8 cellular contexts compared by ENCODE assay signal in genomic region chr2:217993817-217994459, GRCh38. TPM values are rescaled to one million over a fixed set of nuclear protein-coding genes. Genes with fewer than 3 reads are reported as not detected.
DNase-seq lines count a peak whose midpoint lies in the region; ATAC-seq and TF ChIP-seq lines count a peak whose summit lies in the region.

No MANE protein-coding gene starts in this region.

- ATAC-seq in activated CD8-positive, alpha-beta T cell treated with anti-CD3 and anti-CD28 coated beads, Interleukin-2, amount 10 ng/mL, durations not matched to agents 7 days and 5 days = peak; percentile 77
- ATAC-seq in upper lobe of left lung (ENCODE audit: low FRiP score in 2 of 2) (peak; percentile 49 to 76), HG03135 (IDR thresholded peaks at IDR 0.05; ENCODE audit: unreplicated experiment) (no peak)

- POLR2A ChIA-PET in activated CD8-positive, alpha-beta T cell treated with anti-CD3 and anti-CD28 coated beads, Interleukin-2, amount 10 ng/mL, durations not matched to agents 7 days and 5 days (lab: Charles Lee) = no interaction called here

- H3K4me3 Mint-ChIP-seq in activated CD8-positive, alpha-beta T cell treated with anti-CD3 and anti-CD28 coated beads, Interleukin-2, amount 10 ng/mL, durations not matched to agents 7 days and 5 days = no peak overlapping the region
- no peak overlapping the region for H3K4me3 Mint-ChIP-seq in neural crest cell

- H3K4me1 ChIP-seq in esophagus (ENCODE audit: control insufficient read depth in 2 of 2, insufficient read depth in 2 of 2, low read length in 1 of 2) (peaks cover 7 to 39% of the 10 kb centered on the region in 2 donors), upper lobe of left lung (peaks cover 19 to 29% (median 27%) of the 10 kb centered on the region in 4 donors)

- H3K36me3 ChIP-seq in esophagus (ENCODE audit: control insufficient read depth in 2 of 2, insufficient read depth in 2 of 2, low read length in 1 of 2) (peaks cover 0 to 5% of the 10 kb centered on the region in 2 donors), upper lobe of left lung (no peaks in the 10 kb centered on the region)

- TF ChIP-seq POLR2A in upper lobe of left lung (IDR thresholded peaks at IDR 0.05) = no peak

- no peaks in the 10 kb centered on the region for H3K36me3 Mint-ChIP-seq in activated CD8-positive, alpha-beta T cell treated with anti-CD3 and anti-CD28 coated beads, Interleukin-2, amount 10 ng/mL, durations not matched to agents 7 days and 5 days (ENCODE audit: low read depth)
- H3K36me3 Mint-ChIP-seq in neural crest cell (ENCODE audit: low read depth) = no peaks in the 10 kb centered on the region

- TF ChIP-seq EP300 in upper lobe of left lung (IDR thresholded peaks at IDR 0.05) = no peak

- no peak overlapping the region for H3K27ac Mint-ChIP-seq in activated CD8-positive, alpha-beta T cell treated with anti-CD3 and anti-CD28 coated beads, Interleukin-2, amount 10 ng/mL, durations not matched to agents 7 days and 5 days
- no peak overlapping the region for H3K27ac Mint-ChIP-seq in neural crest cell (ENCODE audit: unreplicated experiment)

- peak; percentile 3 for DNase-seq in NCI-H2029 treated with DMSO at 0.1 percent for 48 hours (lab: John Stamatoyannopoulos, UW)
- no peak for DNase-seq in NCI-H2029 (lab: John Stamatoyannopoulos, UW)
- peak; percentile 14 for DNase-seq in NCI-H1694 treated with DMSO at 0.1 percent for 48 hours (lab: John Stamatoyannopoulos, UW)
- peak; percentile 72 for DNase-seq in activated CD8-positive, alpha-beta T cell treated with anti-CD3 and anti-CD28 coated beads, Interleukin-2, amount 10 ng/mL, durations not matched to agents 7 days and 5 days
- peak; percentile 73 for DNase-seq in neural crest cell (ENCODE audit: low read depth, low spot score)
- DNase-seq in upper lobe of left lung = peak; percentile 64 to 82

- H3K9me3 Mint-ChIP-seq in activated CD8-positive, alpha-beta T cell treated with anti-CD3 and anti-CD28 coated beads, Interleukin-2, amount 10 ng/mL, durations not matched to agents 7 days and 5 days (ENCODE audit: insufficient read depth) = no peaks in the 10 kb centered on the region
- no peaks in the 10 kb centered on the region for H3K9me3 Mint-ChIP-seq in neural crest cell

- 50 to 54% methylated on average over 6 of the region's 6 CpGs for WGBS in esophagus, 2 donors
- 53 to 62% methylated on average over 5 to 6 of the region's 6 CpGs for WGBS in upper lobe of left lung, 2 donors

- no peaks in the 10 kb centered on the region for H3K4me1 Mint-ChIP-seq in activated CD8-positive, alpha-beta T cell treated with anti-CD3 and anti-CD28 coated beads, Interleukin-2, amount 10 ng/mL, durations not matched to agents 7 days and 5 days (ENCODE audit: low read depth)
- H3K4me1 Mint-ChIP-seq in neural crest cell = peaks cover 25% of the 10 kb centered on the region

- H3K27ac ChIP-seq in esophagus (ENCODE audit: low read depth in 2 of 2, low read length in 1 of 2) (peak overlapping the region; percentile 13 to 36), upper lobe of left lung (peak overlapping the region in 2 of 4 donors; percentile 26 to 33)

- no peaks in the 10 kb centered on the region for H3K27me3 ChIP-seq in esophagus (ENCODE audit: control insufficient read depth in 1 of 2, insufficient read depth in 2 of 2, low read length in 2 of 2)
- no peaks in the 10 kb centered on the region for H3K27me3 ChIP-seq in upper lobe of left lung

- TF ChIP-seq CTCF in neural crest cell (conservative IDR thresholded peaks at IDR 0.05) = peak; percentile 77
- TF ChIP-seq CTCF in upper lobe of left lung (IDR thresholded peaks at IDR 0.05) = peak; percentile 49 to 86 (median 70)

- H3K27me3 Mint-ChIP-seq in activated CD8-positive, alpha-beta T cell treated with anti-CD3 and anti-CD28 coated beads, Interleukin-2, amount 10 ng/mL, durations not matched to agents 7 days and 5 days (ENCODE audit: low read depth) = peaks cover 7% of the 10 kb centered on the region
- H3K27me3 Mint-ChIP-seq in neural crest cell (ENCODE audit: low read depth) = peaks cover 3% of the 10 kb centered on the region

- H3K4me3 ChIP-seq in esophagus (ENCODE audit: low read depth in 1 of 2, low read length in 2 of 2) (no peak overlapping the region), upper lobe of left lung (no peak overlapping the region)

- CTCF ChIA-PET in activated CD8-positive, alpha-beta T cell treated with anti-CD3 and anti-CD28 coated beads, Interleukin-2, amount 10 ng/mL, durations not matched to agents 7 days and 5 days (lab: Charles Lee) = interaction anchor here (0.9 to 4.7 kb wide), 15 partner anchors 9 to 220 kb away, joined by 3 to 39 read pairs (median 5); partner anchors contain the start of genes RUFY4 and TNS1

- H3K9me3 ChIP-seq in esophagus (ENCODE audit: control insufficient read depth in 2 of 2, insufficient read depth in 1 of 2, low read depth in 1 of 2, low read length in 1 of 2) (no peaks in the 10 kb centered on the region), upper lobe of left lung (no peaks in the 10 kb centered on the region)

RNA-seq across cellular contexts. Expression of gene TNS1, which starts 8.9 kb away (rescaled TPM):
- 10 to 100 TPM; 28.9 to 29.8 TPM for total RNA-seq in activated CD8-positive, alpha-beta T cell treated with anti-CD3 and anti-CD28 coated beads, Interleukin-2, amount 10 ng/mL, durations not matched to agents 7 days and 5 days
- 10 to 100 TPM; 28.3 to 39.0 TPM for polyA plus RNA-seq in esophagus
- 11.3 and 14.5 TPM in 2 replicates for total RNA-seq in neural crest cell
- 1,000 to 10,000 TPM in 1 of 6 donors, 100 to 1,000 TPM in 5; 325 to 1,095 (median 550) TPM for total RNA-seq in upper lobe of left lung

Comparison
In these comparisons a context has a peak if more than half of its experiments do, and no peak if none do; other contexts are left out.
1. RNA of gene TNS1, which starts 8.9 kb away (total RNA-seq): 325 to 1,095 TPM in upper lobe of left lung; 28.9 to 29.8 TPM in activated CD8-positive, alpha-beta T cell treated with anti-CD3 and anti-CD28 coated beads, Interleukin-2, amount 10 ng/mL, durations not matched to agents 7 days and 5 days and 11.3 to 14.5 TPM in neural crest cell; every median in the first group is over 10 times any median in the second.